Comparison of ENCODE assay signal across 30 cellular contexts in genomic region chr5:112348915-112349314, GRCh38.
"Had no signal": no experiment of that assay in that cellular context is flagged by ENCODE, and none has a peak within 500 bp of the region (broad histone marks: within the 10 kb centered on the region; RNA-seq: fewer than 3 reads in every experiment).

No MANE protein-coding gene starts in this region.

- H3K36me3 ChIP-seq: left lung, lower lobe of right lung, neutrophil, ovary, prostate gland, spleen, thyroid gland, transverse colon, upper lobe of left lung, vagina had no signal

- H3K4me1 ChIP-seq: left lung, lower lobe of right lung, prostate gland, transverse colon, upper lobe of left lung, vagina had no signal

- DNase-seq: hippocampal formation; immature natural killer cell; kidney; left colon; left lung; lower lobe of right lung; mammary epithelial cell; mesenchymal stem cell; naive thymus-derived CD8-positive, alpha-beta T cell; occipital lobe; ovary; posterior cingulate gyrus; retina; right cardiac atrium; spleen; stimulated activated CD4-positive, alpha-beta T cell treated with anti-CD3 and anti-CD28 coated beads, Interleukin-2, amount 100 ng/mL, for 48 hours; stimulated activated CD4-positive, alpha-beta T cell treated with anti-CD3 and anti-CD28 coated beads, Interleukin-4, amount 100 ng/mL, for 4 hours; stimulated activated CD8-positive, alpha-beta memory T cell treated with anti-CD3 and anti-CD28 coated beads, Interleukin-4, amount 100 ng/mL, for 48 hours; stimulated activated naive CD4-positive, alpha-beta T cell treated with Interleukin-2 at 50 U/mL for 16 hours; stimulated activated naive CD8-positive, alpha-beta T cell treated with anti-CD3 and anti-CD28 coated beads, Interleukin-15, amount 100 ng/mL, for 72 hours; substantia nigra; thyroid gland; transverse colon; upper lobe of left lung had no signal

- H3K9me3 ChIP-seq: left lung, lower lobe of right lung, neutrophil, ovary, prostate gland, spleen, thyroid gland, transverse colon, upper lobe of left lung, vagina had no signal

- H3K27me3 ChIP-seq: left lung, neutrophil, ovary, spleen, thyroid gland, transverse colon, upper lobe of left lung, vagina had no signal

- ATAC-seq: left colon; left lung; lower lobe of right lung; naive thymus-derived CD8-positive, alpha-beta T cell; right cardiac atrium; sciatic nerve; stimulated activated memory B cell treated with anti-CD40 and anti-IgM and Interleukin-4, amounts not matched to agents 10 μg/mL and 1 μg/mL and 100 μg/mL, for 72 hours; stimulated activated naive CD8-positive, alpha-beta T cell treated with anti-CD3 and anti-CD28 coated beads, Interleukin-15, amount 100 ng/mL, for 72 hours had no signal

- H3K4me3 ChIP-seq: left lung, lower lobe of right lung, ovary, prostate gland, skin epidermis, spleen, thyroid gland, transverse colon, upper lobe of left lung, vagina had no signal

- H3K27ac ChIP-seq: left lung, lower lobe of right lung, neutrophil, ovary, prostate gland, skin epidermis, spleen, thyroid gland, transverse colon, upper lobe of left lung, vagina had no signal
